In genomic region chr5:163478126-163478981, GRCh38 we compare ENCODE assay signal across 15 cellular contexts. TPM values are rescaled to one million over a fixed set of nuclear protein-coding genes. Genes with fewer than 3 reads are reported as not detected.
DNase-seq lines count a peak whose midpoint lies in the region; ATAC-seq, FAIRE-seq and TF ChIP-seq lines count a peak whose summit lies in the region.
"Had no signal": no experiment of that assay in that cellular context is flagged by ENCODE, and none has a peak within 500 bp of the region (broad histone marks: within the 10 kb centered on the region; RNA-seq: fewer than 3 reads in every experiment).

No MANE protein-coding gene starts in this region.

- H3K18ac ChIP-seq in mesenchymal stem cell (ENCODE audit: low read depth in 1 of 2, low read length in 2 of 2), result no peak overlapping the region

- no peak overlapping the region for H2AK5ac ChIP-seq in mesenchymal stem cell (ENCODE audit: low read length, severe bottlenecking)

- H3K9ac ChIP-seq in mesenchymal stem cell (ENCODE audit: low read length), result no peak overlapping the region

- no peak overlapping the region for H4K8ac ChIP-seq in mesenchymal stem cell (ENCODE audit: low read length)

- WGBS in mesenchymal stem cell, result 94% methylated on average over 1 of the region's 2 CpGs

- H4K91ac ChIP-seq in mesenchymal stem cell (ENCODE audit: low read length), result no peak overlapping the region

- no peak for TF ChIP-seq CTCF in bronchial epithelial cell (IDR thresholded peaks at IDR 0.05; ENCODE audit: insufficient read depth, low read length, severe bottlenecking)

- H3K4me3 ChIP-seq in bronchial epithelial cell (ENCODE audit: low read depth, low read length), result no peak overlapping the region
- no peak overlapping the region for H3K4me3 ChIP-seq in mesenchymal stem cell (ENCODE audit: insufficient read depth in 1 of 2, low read depth in 1 of 2, low read length in 2 of 2)
- H3K4me3 ChIP-seq: dorsolateral prefrontal cortex had no signal

- no peaks in the 10 kb centered on the region for H3K27me3 ChIP-seq in bronchial epithelial cell (ENCODE audit: control insufficient read depth, insufficient read depth, low read length)
- no peaks in the 10 kb centered on the region for H3K27me3 ChIP-seq in mesenchymal stem cell (ENCODE audit: control insufficient read depth in 1 of 2, insufficient read depth in 1 of 2, low read length in 2 of 2)
- H3K27me3 ChIP-seq: dorsolateral prefrontal cortex had no signal

- H3K79me1 ChIP-seq in mesenchymal stem cell (replicated peaks; ENCODE audit: low read length, poor library complexity, severe bottlenecking), result no peaks in the 10 kb centered on the region

- H2BK120ac ChIP-seq in mesenchymal stem cell (ENCODE audit: low read depth, low read length), result no peak overlapping the region

- peak overlapping the region; percentile 22 for H3K4me2 ChIP-seq in mesenchymal stem cell (ENCODE audit: low read length, poor library complexity, severe bottlenecking)

- no peak overlapping the region for H2BK5ac ChIP-seq in mesenchymal stem cell (ENCODE audit: low read depth, low read length, poor library complexity, severe bottlenecking)

- no peak overlapping the region for H2BK12ac ChIP-seq in mesenchymal stem cell (ENCODE audit: low read length in 2 of 2)

- no peaks in the 10 kb centered on the region for H3K9me3 ChIP-seq in mesenchymal stem cell (ENCODE audit: control insufficient read depth, low read length)

- H3K14ac ChIP-seq in mesenchymal stem cell (ENCODE audit: low read length in 2 of 2), result no peak overlapping the region

- FAIRE-seq in bronchial epithelial cell (lab: Jason Lieb, UNC) (no peak), frontal cortex (lab: Jason Lieb, UNC) (no peak)

- H3K4me1 ChIP-seq in mesenchymal stem cell (ENCODE audit: control insufficient read depth, insufficient read depth, low read depth, low read length), result peaks cover 1% of the 10 kb centered on the region

- no peak overlapping the region for H2AFZ ChIP-seq in mesenchymal stem cell (ENCODE audit: low read depth, low read length)

- H3K36me3 ChIP-seq in bronchial epithelial cell (ENCODE audit: control insufficient read depth, insufficient read depth, low read length) (no peaks in the 10 kb centered on the region), mesenchymal stem cell (ENCODE audit: control insufficient read depth in 1 of 2, insufficient read depth in 2 of 2, low read depth in 1 of 2, low read length in 2 of 2) (peaks cover 0 to 4% of the 10 kb centered on the region in 2 experiments)

- ATAC-seq in HG02840 (IDR thresholded peaks at IDR 0.05; ENCODE audit: low FRiP score, unreplicated experiment) (no peak), HG02870 (IDR thresholded peaks at IDR 0.05; ENCODE audit: unreplicated experiment) (no peak)
- ATAC-seq: left cardiac atrium; stimulated activated naive CD8-positive, alpha-beta T cell treated with anti-CD3 and anti-CD28 coated beads, Interleukin-15, Interleukin-2, amounts not matched to agents 100 U/mL and 50 U/mL, for 24 hours had no signal

- H3K23ac ChIP-seq in mesenchymal stem cell (ENCODE audit: low read length in 2 of 2), result no peak overlapping the region

- no peak overlapping the region for H2BK15ac ChIP-seq in mesenchymal stem cell (ENCODE audit: low read depth, poor library complexity, severe bottlenecking)

- DNase-seq in EL (peak; percentile 58), M059J (ENCODE audit: low read depth) (peak; percentile 24), bronchial epithelial cell (ENCODE audit: low read depth) (peak; percentile 72), mesenchymal stem cell (no peak), frontal cortex (ENCODE audit: low spot score in 2 of 2) (no peak)
- DNase-seq: activated CD4-positive, CD25-positive, alpha-beta regulatory T cell; activated effector memory CD4-positive, alpha-beta T cell treated with anti-CD3 and anti-CD28 coated beads, Interleukin-2, amount 50 U/mL, for 16 hours; dorsolateral prefrontal cortex; H9; left cardiac atrium; NK-92 treated with Interleukin-12 subunit alpha and Interleukin-12 subunit beta, amount 100 ng/mL, for 24 hours; retina; stimulated activated naive CD8-positive, alpha-beta T cell treated with anti-CD3 and anti-CD28 coated beads, Interleukin-15, Interleukin-2, amounts not matched to agents 100 U/mL and 50 U/mL, for 24 hours had no signal

- no peak overlapping the region for H3K4ac ChIP-seq in mesenchymal stem cell (ENCODE audit: low read depth in 1 of 2, low read length in 2 of 2)

- H3K27ac ChIP-seq in mesenchymal stem cell (ENCODE audit: low read length, poor library complexity, severe bottlenecking), result no peak overlapping the region
- H3K27ac ChIP-seq: dorsolateral prefrontal cortex had no signal

RNA-seq across cellular contexts. Expression of gene HMMR, which starts 17.9 kb away (rescaled TPM):
- 57.0 and 74.7 TPM in 2 replicates for total RNA-seq in M059J (2014; rRNA removed; shearing (Covaris generic))
- total RNA-seq in bronchial epithelial cell, result 0.53 and 1.4 TPM in 2 replicates
- polyA plus RNA-seq in mesenchymal stem cell (2013, experiment 1 of 2), result 4.8 TPM
- 4.5 TPM for polyA plus RNA-seq in mesenchymal stem cell (2013, experiment 2 of 2)
- 2.9 TPM for total RNA-seq in frontal cortex

RNA-seq across cellular contexts. Expression of gene NUDCD2, which starts 18.5 kb away (rescaled TPM):
- total RNA-seq in M059J (2014; rRNA removed; shearing (Covaris generic)), result 11.8 and 17.5 TPM in 2 replicates
- total RNA-seq in bronchial epithelial cell (6.6 and 7.3 TPM in 2 replicates), frontal cortex (17.5 TPM)
- polyA plus RNA-seq in mesenchymal stem cell (2013, experiment 1 of 2), result 9.8 TPM
- polyA plus RNA-seq in mesenchymal stem cell (2013, experiment 2 of 2), result 10.9 TPM

RNA-seq across cellular contexts. Expression of gene MAT2B, which starts 27.1 kb away (rescaled TPM):
- total RNA-seq in M059J (2014; rRNA removed; shearing (Covaris generic)), result 75.0 and 76.3 TPM in 2 replicates
- total RNA-seq in bronchial epithelial cell (41.5 and 71.1 TPM in 2 replicates), frontal cortex (37.1 TPM)
- 35.4 TPM for polyA plus RNA-seq in mesenchymal stem cell (2013, experiment 1 of 2)
- polyA plus RNA-seq in mesenchymal stem cell (2013, experiment 2 of 2), result 37.9 TPM

RNA-seq across cellular contexts. Expression of gene CCNG1, which starts 41.0 kb away (rescaled TPM):
- 98.1 and 110 TPM in 2 replicates for total RNA-seq in M059J (2014; rRNA removed; shearing (Covaris generic))
- total RNA-seq in bronchial epithelial cell, result 95.1 and 173 TPM in 2 replicates
- polyA plus RNA-seq in mesenchymal stem cell (2013, experiment 1 of 2), result 162 TPM
- 165 TPM for polyA plus RNA-seq in mesenchymal stem cell (2013, experiment 2 of 2)
- total RNA-seq in frontal cortex, result 133 TPM

Comparison
In these comparisons a context has a peak if more than half of its experiments do, and no peak if none do; other contexts are left out.
1. DNase-seq: peak in EL (single experiment), M059J (single experiment) and bronchial epithelial cell (single experiment); none in mesenchymal stem cell (single experiment) and frontal cortex (0 of 2).
2. RNA of gene HMMR, which starts 17.9 kb away (total RNA-seq): 57.0 to 74.7 TPM in M059J; 2.9 TPM in frontal cortex (single experiment) and 0.53 to 1.4 TPM in bronchial epithelial cell; every median in the first group is over 10 times any median in the second.